In genomic region chr12:21330682-21331253, GRCh38 we compare ENCODE assay signal across 23 cellular contexts. TPM values are rescaled to one million over a fixed set of nuclear protein-coding genes. Genes with fewer than 3 reads are reported as not detected.
DNase-seq lines count a peak whose midpoint lies in the region; ATAC-seq and TF ChIP-seq lines count a peak whose summit lies in the region.
"Had no signal": no experiment of that assay in that cellular context is flagged by ENCODE, and none has a peak within 500 bp of the region (broad histone marks: within the 10 kb centered on the region; RNA-seq: fewer than 3 reads in every experiment).

No MANE protein-coding gene starts in this region.

- TF ChIP-seq CTCF in MCF 10A (IDR thresholded peaks at IDR 0.05; ENCODE audit: unreplicated experiment), result no peak
- no peak for TF ChIP-seq CTCF in mammary epithelial cell (conservative IDR thresholded peaks at IDR 0.05 in 1 of 2, IDR thresholded peaks at IDR 0.05 in 1 of 2; ENCODE audit: extremely low read depth in 1 of 2, insufficient read depth in 1 of 2, low read depth in 1 of 2, low read length in 2 of 2)
- TF ChIP-seq CTCF in fibroblast of mammary gland (conservative IDR thresholded peaks at IDR 0.05; ENCODE audit: control insufficient read depth, insufficient read depth, low read depth, low read length), result no peak

- no peaks in the 10 kb centered on the region for H3K4me1 Mint-ChIP-seq in MCF 10A (ENCODE audit: insufficient read depth, unreplicated experiment)
- H3K4me1 Mint-ChIP-seq in naive thymus-derived CD4-positive, alpha-beta T cell, result no peaks in the 10 kb centered on the region
- H3K4me1 Mint-ChIP-seq: endodermal cell; stimulated activated naive B cell treated with anti-CD40 and anti-IgM and Interleukin-4, amounts not matched to agents 10 μg/mL and 1 μg/mL and 100 μg/mL, for 72 hours had no signal

- H3K9me3 ChIP-seq in mammary epithelial cell (replicated peaks; ENCODE audit: insufficient read depth, low read length), result no peaks in the 10 kb centered on the region
- H3K9me3 ChIP-seq in NT2/D1 (ENCODE audit: insufficient read depth, low read length), result peaks cover 94% of the 10 kb centered on the region
- peaks cover 0 to 16% (median 0%) of the 10 kb centered on the region in 3 experiments for H3K9me3 ChIP-seq in naive thymus-derived CD4-positive, alpha-beta T cell (ENCODE audit: control insufficient read depth in 2 of 3, low read length in 3 of 3)

- H3K36me3 Mint-ChIP-seq in MCF 10A (ENCODE audit: insufficient read depth, unreplicated experiment), result no peaks in the 10 kb centered on the region
- peaks cover 0 to 7% (median 0%) of the 10 kb centered on the region in 5 donors for H3K36me3 Mint-ChIP-seq in naive thymus-derived CD4-positive, alpha-beta T cell
- H3K36me3 Mint-ChIP-seq: stimulated activated naive B cell treated with anti-CD40 and anti-IgM and Interleukin-4, amounts not matched to agents 10 μg/mL and 1 μg/mL and 100 μg/mL, for 72 hours had no signal

- H3K4me3 Mint-ChIP-seq in MCF 10A (ENCODE audit: unreplicated experiment), result no peak overlapping the region
- no peak overlapping the region for H3K4me3 Mint-ChIP-seq in naive thymus-derived CD4-positive, alpha-beta T cell
- H3K4me3 Mint-ChIP-seq: activated T-cell treated with anti-CD3 and anti-CD28 coated beads, Interleukin-2, amount 50 U/mL, for 24 hours; endodermal cell; stimulated activated naive B cell treated with anti-CD40 and anti-IgM and Interleukin-4, amounts not matched to agents 10 μg/mL and 1 μg/mL and 100 μg/mL, for 72 hours had no signal

- DNase-seq in MCF 10A (ENCODE audit: unreplicated experiment), result peak; percentile 30
- DNase-seq in mammary epithelial cell, result no peak
- DNase-seq in NT2/D1 (ENCODE audit: low read depth, low spot score), result peak; percentile 67
- peak; percentile 33 for DNase-seq in fibroblast of mammary gland (ENCODE audit: low read depth)
- no peak for DNase-seq in AML-193 (lab: John Stamatoyannopoulos, UW)
- no peak for DNase-seq in naive thymus-derived CD4-positive, alpha-beta T cell
- DNase-seq: activated CD4-positive, alpha-beta T cell treated with anti-CD3 and anti-CD28 coated beads, Interleukin-2, amount 50 U/mL, for 1 hour; activated T-cell treated with anti-CD3 and anti-CD28 coated beads, Interleukin-2, amount 50 U/mL, for 24 hours; endodermal cell; GM23248; KG1; NCI-H1694; NK-92 treated with Interleukin-12 subunit alpha and Interleukin-12 subunit beta, amount 100 ng/mL, for 24 hours; small intestine; stimulated activated naive B cell treated with anti-CD40 and anti-IgM and Interleukin-4, amounts not matched to agents 10 μg/mL and 1 μg/mL and 100 μg/mL, for 72 hours; trophoblast cell had no signal

- H3K9ac ChIP-seq in mammary epithelial cell (ENCODE audit: insufficient read depth, low read length) (no peak overlapping the region), NT2/D1 (ENCODE audit: insufficient read length, low read depth) (no peak overlapping the region)
- H3K9ac ChIP-seq: GM23248, parathyroid adenoma had no signal

- no peak overlapping the region for H3K27ac ChIP-seq in mammary epithelial cell (ENCODE audit: insufficient read depth, low read depth, low read length)
- H3K27ac ChIP-seq in naive thymus-derived CD4-positive, alpha-beta T cell (ENCODE audit: low read depth, low read length), result no peak overlapping the region
- H3K27ac ChIP-seq: GM23248, parathyroid adenoma, SK-N-MC had no signal

- 41% methylated on average over 1 of the region's 1 CpG for WGBS in mammary epithelial cell (ENCODE audit: low coverage, missing lambda C conversion rate)

- CTCF ChIA-PET in MCF 10A (lab: Yijun Ruan, JAX), result interaction anchor here (0.9 kb wide), 1 partner anchor 38 kb away, joined by 4 read pairs; no protein-coding TSS in a partner anchor
- CTCF ChIA-PET in mammary epithelial cell (lab: Charles Lee; ENCODE audit: low non-redundant PET), result no interaction called here
- CTCF ChIA-PET in naive thymus-derived CD4-positive, alpha-beta T cell (lab: Charles Lee), result no interaction called here

- no peaks in the 10 kb centered on the region for H4K20me1 ChIP-seq in mammary epithelial cell (ENCODE audit: insufficient read depth, low read length)

- H3K27ac Mint-ChIP-seq in MCF 10A (ENCODE audit: low read depth, unreplicated experiment), result no peak overlapping the region
- no peak overlapping the region for H3K27ac Mint-ChIP-seq in naive thymus-derived CD4-positive, alpha-beta T cell
- H3K27ac Mint-ChIP-seq: activated naive CD4-positive, alpha-beta T cell treated with anti-CD3 and anti-CD28 coated beads, Interleukin-2, amount 50 U/mL, for 72 hours; activated T-cell treated with anti-CD3 and anti-CD28 coated beads, Interleukin-2, amount 50 U/mL, for 24 hours; endodermal cell; stimulated activated naive B cell treated with anti-CD40 and anti-IgM and Interleukin-4, amounts not matched to agents 10 μg/mL and 1 μg/mL and 100 μg/mL, for 72 hours had no signal

- H3K36me3 ChIP-seq in mammary epithelial cell (ENCODE audit: insufficient read depth, low read length) (no peaks in the 10 kb centered on the region), NT2/D1 (ENCODE audit: insufficient read depth, insufficient read length, low read length) (peaks cover 4% of the 10 kb centered on the region)
- no peaks in the 10 kb centered on the region for H3K36me3 ChIP-seq in naive thymus-derived CD4-positive, alpha-beta T cell (ENCODE audit: control insufficient read depth in 2 of 3, insufficient read depth in 3 of 3, low read length in 3 of 3)

- POLR2A ChIA-PET in MCF 10A (lab: Yijun Ruan, JAX), result no interaction called here
- POLR2A ChIA-PET in naive thymus-derived CD4-positive, alpha-beta T cell (lab: Charles Lee), result no interaction called here

- no TSS peak for BruUV-seq in MCF 10A (replicated peaks; lab: Mats Ljungman, UMichigan)
- BruUV-seq in mammary epithelial cell (replicated peaks; lab: Mats Ljungman, UMichigan), result no TSS peak

- H3K4me2 ChIP-seq in mammary epithelial cell (ENCODE audit: insufficient read depth, low read depth, low read length), result no peak overlapping the region

- intact Hi-C loops in MCF 10A (cut with micrococcal nuclease), result no loop called here
- intact Hi-C loops in mammary epithelial cell (cut with micrococcal nuclease), result no loop called here
- intact Hi-C loops in naive thymus-derived CD4-positive, alpha-beta T cell (cut with micrococcal nuclease), result no loop called here

- ATAC-seq in HG03439 (IDR thresholded peaks at IDR 0.05; ENCODE audit: unreplicated experiment) (no peak), HG03521 (IDR thresholded peaks at IDR 0.05; ENCODE audit: unreplicated experiment) (no peak)
- no peak for ATAC-seq in naive thymus-derived CD4-positive, alpha-beta T cell
- ATAC-seq: activated naive CD4-positive, alpha-beta T cell treated with anti-CD3 and anti-CD28 coated beads, Interleukin-2, amount 50 U/mL, for 72 hours; stimulated activated naive B cell treated with anti-CD40 and anti-IgM and Interleukin-4, amounts not matched to agents 10 μg/mL and 1 μg/mL and 100 μg/mL, for 72 hours had no signal

- in situ Hi-C loops in mammary epithelial cell (cut with MboI; ENCODE audit: low sequenced_read_pairs in 2 of 2), result no loop called here

- H3K27me3 Mint-ChIP-seq in MCF 10A (ENCODE audit: insufficient read depth, unreplicated experiment), result no peaks in the 10 kb centered on the region
- H3K27me3 Mint-ChIP-seq in naive thymus-derived CD4-positive, alpha-beta T cell, result peaks cover 0 to 12% (median 8%) of the 10 kb centered on the region in 5 donors
- H3K27me3 Mint-ChIP-seq: stimulated activated naive B cell treated with anti-CD40 and anti-IgM and Interleukin-4, amounts not matched to agents 10 μg/mL and 1 μg/mL and 100 μg/mL, for 72 hours had no signal

- no peaks in the 10 kb centered on the region for H3K79me2 ChIP-seq in mammary epithelial cell (ENCODE audit: insufficient read depth, low read length)
- H3K79me2 ChIP-seq: parathyroid adenoma had no signal

- dilution Hi-C loops in mammary epithelial cell (cut with HindIII; ENCODE audit: low sequenced_read_pairs), result no loop called here

- H3K4me3 ChIP-seq in mammary epithelial cell (replicated peaks in 1 of 3; ENCODE audit: insufficient read depth in 1 of 3, low read depth in 2 of 3, low read length in 3 of 3), result no peak overlapping the region
- H3K4me3 ChIP-seq in NT2/D1 (ENCODE audit: insufficient read length, low read depth), result no peak overlapping the region
- no peak overlapping the region for H3K4me3 ChIP-seq in fibroblast of mammary gland (ENCODE audit: control insufficient read depth, low read depth, low read length)
- H3K4me3 ChIP-seq in naive thymus-derived CD4-positive, alpha-beta T cell (ENCODE audit: low read length), result no peak overlapping the region
- H3K4me3 ChIP-seq: GM23248, SK-N-MC had no signal

- no peaks in the 10 kb centered on the region for H3K4me1 ChIP-seq in mammary epithelial cell (ENCODE audit: insufficient read depth, low read length)
- H3K4me1 ChIP-seq in NT2/D1 (ENCODE audit: insufficient read depth, insufficient read length), result no peaks in the 10 kb centered on the region
- H3K4me1 ChIP-seq in naive thymus-derived CD4-positive, alpha-beta T cell (ENCODE audit: control insufficient read depth in 2 of 2, insufficient read depth in 2 of 2, low read length in 2 of 2), result no peaks in the 10 kb centered on the region
- H3K4me1 ChIP-seq: parathyroid adenoma had no signal

- peaks cover 15% of the 10 kb centered on the region for H3K9me3 Mint-ChIP-seq in MCF 10A (ENCODE audit: unreplicated experiment)
- peaks cover 5 to 52% (median 21%) of the 10 kb centered on the region in 11 donors for H3K9me3 Mint-ChIP-seq in naive thymus-derived CD4-positive, alpha-beta T cell

- H2AFZ ChIP-seq in mammary epithelial cell (ENCODE audit: low read depth, low read length), result no peak overlapping the region
- H2AFZ ChIP-seq: GM23248, parathyroid adenoma had no signal

- H3K27me3 ChIP-seq in mammary epithelial cell (ENCODE audit: insufficient read depth, low read length) (no peaks in the 10 kb centered on the region), NT2/D1 (ENCODE audit: insufficient read depth, insufficient read length) (no peaks in the 10 kb centered on the region)
- no peaks in the 10 kb centered on the region for H3K27me3 ChIP-seq in naive thymus-derived CD4-positive, alpha-beta T cell (ENCODE audit: control insufficient read depth in 2 of 2, insufficient read depth in 2 of 2, low read length in 2 of 2)

RNA-seq across cellular contexts. Expression of gene SLCO1A2, which starts 3.9 kb away (rescaled TPM):
- not detected in 2 replicates for total RNA-seq in MCF 10A (2022)
- not detected for total RNA-seq in mammary epithelial cell
- not detected for polyA plus RNA-seq in mammary epithelial cell
- not detected for polyA minus RNA-seq in mammary epithelial cell
- total RNA-seq in naive thymus-derived CD4-positive, alpha-beta T cell, result under 1 TPM in 1 of 5 experiments, not detected in 4; 0.27 TPM
- not detected for polyA plus RNA-seq in naive thymus-derived CD4-positive, alpha-beta T cell
- total RNA-seq: activated naive CD4-positive, alpha-beta T cell treated with anti-CD3 and anti-CD28 coated beads, Interleukin-2, amount 50 U/mL, for 72 hours; cardiac septum; GM23248; kidney epithelial cell had no signal
- polyA plus RNA-seq: GM23248 had no signal

RNA-seq across cellular contexts. Expression of gene IAPP, which starts 41.9 kb away (rescaled TPM):
- total RNA-seq in MCF 10A (2022), result not detected in 2 replicates
- total RNA-seq in mammary epithelial cell, result not detected
- polyA plus RNA-seq in mammary epithelial cell, result not detected
- polyA minus RNA-seq in mammary epithelial cell, result not detected
- not detected for total RNA-seq in naive thymus-derived CD4-positive, alpha-beta T cell
- polyA plus RNA-seq in naive thymus-derived CD4-positive, alpha-beta T cell, result not detected
- total RNA-seq: activated naive CD4-positive, alpha-beta T cell treated with anti-CD3 and anti-CD28 coated beads, Interleukin-2, amount 50 U/mL, for 72 hours; cardiac septum; endodermal cell; GM23248; kidney epithelial cell had no signal
- polyA plus RNA-seq: GM23248 had no signal

Comparison
In these comparisons a context has a peak if more than half of its experiments do, and no peak if none do; other contexts are left out.
1. DNase-seq: peak in MCF 10A (single experiment), NT2/D1 (single experiment) and fibroblast of mammary gland (single experiment); none in mammary epithelial cell (single experiment), AML-193 (0 of 2) and naive thymus-derived CD4-positive, alpha-beta T cell (0 of 9).